Comparison of ENCODE assay signal across 16 cellular contexts in genomic region chr15:35596261-35596660, GRCh38. TPM values are rescaled to one million over a fixed set of nuclear protein-coding genes. Genes with fewer than 3 reads are reported as not detected.
DNase-seq lines count a peak whose midpoint lies in the region; ATAC-seq and TF ChIP-seq lines count a peak whose summit lies in the region.
"Had no signal": no experiment of that assay in that cellular context is flagged by ENCODE, and none has a peak within 500 bp of the region (broad histone marks: within the 10 kb centered on the region; RNA-seq: fewer than 3 reads in every experiment).

No MANE protein-coding gene starts in this region.

- TF ChIP-seq CTCF in SK-N-SH (IDR thresholded peaks at IDR 0.05) (no peak), fibroblast of mammary gland (conservative IDR thresholded peaks at IDR 0.05; ENCODE audit: control insufficient read depth, insufficient read depth, low read depth, low read length) (no peak), ascending aorta (IDR thresholded peaks at IDR 0.05) (no peak)

- intact Hi-C loops in cardiac septum (cut with DNase I) (no loop called here), ascending aorta (cut with DNase I) (no loop called here)

- H3K27me3 ChIP-seq in SK-N-SH (ENCODE audit: insufficient read depth) (no peaks in the 10 kb centered on the region), mesenchymal stem cell (ENCODE audit: control insufficient read depth in 1 of 2, insufficient read depth in 1 of 2, low read length in 2 of 2) (no peaks in the 10 kb centered on the region), ascending aorta (no peaks in the 10 kb centered on the region)
- H3K27me3 ChIP-seq: BLaER1 had no signal

- H3K4me1 ChIP-seq in SK-N-SH (ENCODE audit: control insufficient read depth in 1 of 2, insufficient read depth in 2 of 2, low read depth in 1 of 2, low read length in 1 of 2) (no peaks in the 10 kb centered on the region; a peak in 1 of 4 replicates), mesenchymal stem cell (ENCODE audit: control insufficient read depth, insufficient read depth, low read depth, low read length) (no peaks in the 10 kb centered on the region), ascending aorta (no peaks in the 10 kb centered on the region)
- H3K4me1 ChIP-seq: BLaER1, Caco-2, HAP-1 had no signal

- H2AK5ac ChIP-seq in mesenchymal stem cell (ENCODE audit: low read length, severe bottlenecking) = no peak overlapping the region

- no peak overlapping the region for H3K4me2 ChIP-seq in SK-N-SH
- H3K4me2 ChIP-seq in mesenchymal stem cell (ENCODE audit: low read length, poor library complexity, severe bottlenecking) = no peak overlapping the region
- H3K4me2 ChIP-seq: BLaER1 had no signal

- no peak for TF ChIP-seq RAD21 in SK-N-SH (IDR thresholded peaks at IDR 0.05; ENCODE audit: low read length)

- no peak for ATAC-seq in HG03175 (IDR thresholded peaks at IDR 0.05; ENCODE audit: unreplicated experiment)

- no peak overlapping the region for H4K91ac ChIP-seq in mesenchymal stem cell (ENCODE audit: low read length)

- peak; percentile 3 for DNase-seq in EH (ENCODE audit: low read depth)
- no peak for DNase-seq in SK-N-SH
- peak; percentile 62 for DNase-seq in fibroblast of mammary gland (ENCODE audit: low read depth)
- DNase-seq in mesenchymal stem cell = peak; percentile 17
- DNase-seq in iPS-NIHi11 (ENCODE audit: low spot score) = no peak
- no peak for DNase-seq in cardiac septum (ENCODE audit: low spot score)
- DNase-seq in ascending aorta (ENCODE audit: low spot score in 2 of 2) = no peak
- DNase-seq: AML-193; Caco-2; CD8-positive, alpha-beta memory T cell; GOT3; KG1 had no signal

- H3K9me3 ChIP-seq in SK-N-SH (no peaks in the 10 kb centered on the region), mesenchymal stem cell (ENCODE audit: control insufficient read depth, low read length) (no peaks in the 10 kb centered on the region), ascending aorta (no peaks in the 10 kb centered on the region)
- H3K9me3 ChIP-seq: HAP-1 had no signal

- H4K8ac ChIP-seq in mesenchymal stem cell (ENCODE audit: low read length) = no peak overlapping the region

- H3K36me3 ChIP-seq in SK-N-SH (replicated peaks in 1 of 2; ENCODE audit: control insufficient read depth in 1 of 2, insufficient read depth in 2 of 2, low read length in 1 of 2) (no peaks in the 10 kb centered on the region), mesenchymal stem cell (ENCODE audit: control insufficient read depth in 1 of 2, insufficient read depth in 2 of 2, low read depth in 1 of 2, low read length in 2 of 2) (no peaks in the 10 kb centered on the region), ascending aorta (no peaks in the 10 kb centered on the region)
- H3K36me3 ChIP-seq: BLaER1, HAP-1 had no signal

- H3K9ac ChIP-seq in SK-N-SH (no peak overlapping the region), mesenchymal stem cell (ENCODE audit: low read length) (no peak overlapping the region)
- H3K9ac ChIP-seq: BLaER1 had no signal

- no peaks in the 10 kb centered on the region for H3K79me1 ChIP-seq in mesenchymal stem cell (replicated peaks; ENCODE audit: low read length, poor library complexity, severe bottlenecking)

- H3K4ac ChIP-seq in mesenchymal stem cell (ENCODE audit: low read depth in 1 of 2, low read length in 2 of 2) = peak overlapping the region in 1 of 2 experiments; percentile 85

- H3K4me3 ChIP-seq in SK-N-SH (ENCODE audit: low read depth in 2 of 2, low read length in 1 of 2) = no peak overlapping the region
- H3K4me3 ChIP-seq in fibroblast of mammary gland (ENCODE audit: control insufficient read depth, low read depth, low read length) = no peak overlapping the region
- H3K4me3 ChIP-seq in mesenchymal stem cell (ENCODE audit: insufficient read depth in 1 of 2, low read depth in 1 of 2, low read length in 2 of 2) = no peak overlapping the region
- H3K4me3 ChIP-seq in ascending aorta = no peak overlapping the region
- H3K4me3 ChIP-seq: BLaER1, HAP-1 had no signal

- CTCF ChIA-PET in SK-N-SH (lab: Yijun Ruan, JAX) = interaction anchor here (2.2 kb wide), 1 partner anchor 10 kb away, joined by 10 read pairs; no protein-coding TSS in a partner anchor

- H2BK5ac ChIP-seq in mesenchymal stem cell (ENCODE audit: low read depth, low read length, poor library complexity, severe bottlenecking) = no peak overlapping the region

- H3K23ac ChIP-seq in mesenchymal stem cell (ENCODE audit: low read length in 2 of 2) = no peak overlapping the region

- H3F3A ChIP-seq in SK-N-SH (replicated peaks; ENCODE audit: insufficient read depth) = no peaks in the 10 kb centered on the region

- H3K14ac ChIP-seq in mesenchymal stem cell (ENCODE audit: low read length in 2 of 2) = no peak overlapping the region

- H2BK120ac ChIP-seq in mesenchymal stem cell (ENCODE audit: low read depth, low read length) = no peak overlapping the region

- no peak overlapping the region for H2BK15ac ChIP-seq in mesenchymal stem cell (ENCODE audit: low read depth, poor library complexity, severe bottlenecking)

- no peaks in the 10 kb centered on the region for H4K20me1 ChIP-seq in SK-N-SH (ENCODE audit: insufficient read depth)
- H4K20me1 ChIP-seq: BLaER1 had no signal

- H2BK12ac ChIP-seq in mesenchymal stem cell (ENCODE audit: low read length in 2 of 2) = peak overlapping the region in 1 of 2 experiments; percentile 90

- POLR2A ChIA-PET in SK-N-SH (lab: Yijun Ruan, JAX) = no interaction called here

- no peaks in the 10 kb centered on the region for H3K9me2 ChIP-seq in SK-N-SH

- H3K27ac ChIP-seq in SK-N-SH (ENCODE audit: low read depth in 2 of 2, low read length in 1 of 2) (no peak overlapping the region), mesenchymal stem cell (ENCODE audit: low read length, poor library complexity, severe bottlenecking) (no peak overlapping the region), ascending aorta (no peak overlapping the region)
- H3K27ac ChIP-seq: BLaER1, HL-60 had no signal

- H3K79me2 ChIP-seq in SK-N-SH (ENCODE audit: insufficient read depth) = no peaks in the 10 kb centered on the region

- 80% methylated on average over 2 of the region's 2 CpGs for WGBS in SK-N-SH (ENCODE audit: low lambda C conversion rate)
- WGBS in mesenchymal stem cell = no CpG with 5 or more reads among the region's 2 CpGs

- H2AFZ ChIP-seq in SK-N-SH (ENCODE audit: low read depth) = no peak overlapping the region
- H2AFZ ChIP-seq in mesenchymal stem cell (ENCODE audit: low read depth, low read length) = no peak overlapping the region

- peak overlapping the region; percentile 3 to 68 for H3K18ac ChIP-seq in mesenchymal stem cell (ENCODE audit: low read depth in 1 of 2, low read length in 2 of 2)

- no peak for TF ChIP-seq EP300 in SK-N-SH (IDR thresholded peaks at IDR 0.05; ENCODE audit: borderline replicate concordance in 1 of 2, low read depth in 1 of 2, low read length in 1 of 2)

TF ChIP-seq in SK-N-SH, 30 proteins besides CTCF, POLR2A, EP300 and RAD21 (continues in another document):
- TF ChIP-seq TCF12 (IDR thresholded peaks at IDR 0.05) (peak; percentile 49; the same call in 1 of the 2 replicates), ZBTB33 (IDR thresholded peaks at IDR 0.05; ENCODE audit: borderline replicate concordance, low read depth) (no peak), REST (IDR thresholded peaks at IDR 0.05; ENCODE audit: low read depth, low read length) (no peak), TEAD4 (IDR thresholded peaks at IDR 0.05; ENCODE audit: borderline replicate concordance, insufficient read depth) (no peak), FOXM1 (IDR thresholded peaks at IDR 0.05; ENCODE audit: low read depth) (no peak)

RNA-seq across cellular contexts. Expression of gene DPH6, which starts 50.3 kb away (rescaled TPM):
- polyA plus RNA-seq in SK-N-SH (2012; rRNA removed) = 15.7 and 17.1 TPM in 2 replicates
- 14.9 and 15.3 TPM in 2 replicates for polyA plus RNA-seq in SK-N-SH (2012; cell fraction: cytosol; rRNA removed)
- 9.2 and 18.5 TPM in 2 replicates for polyA plus RNA-seq in SK-N-SH (2012; cell fraction: nucleus; rRNA removed)
- 2.7 TPM for polyA plus RNA-seq in mesenchymal stem cell (2013, experiment 1 of 2)
- 3.2 TPM for polyA plus RNA-seq in mesenchymal stem cell (2013, experiment 2 of 2)
- total RNA-seq in cardiac septum (19.7 TPM), ascending aorta (9.0 TPM)

Comparison
In these comparisons a context has a peak if more than half of its experiments do, and no peak if none do; other contexts are left out.
1. DNase-seq: peak in EH (single experiment), fibroblast of mammary gland (single experiment) and mesenchymal stem cell (single experiment); none in SK-N-SH (single experiment), iPS-NIHi11 (single experiment), cardiac septum (single experiment) and ascending aorta (0 of 2).